Comparison of ENCODE assay signal across 26 cellular contexts in the genomic region with DNA sequence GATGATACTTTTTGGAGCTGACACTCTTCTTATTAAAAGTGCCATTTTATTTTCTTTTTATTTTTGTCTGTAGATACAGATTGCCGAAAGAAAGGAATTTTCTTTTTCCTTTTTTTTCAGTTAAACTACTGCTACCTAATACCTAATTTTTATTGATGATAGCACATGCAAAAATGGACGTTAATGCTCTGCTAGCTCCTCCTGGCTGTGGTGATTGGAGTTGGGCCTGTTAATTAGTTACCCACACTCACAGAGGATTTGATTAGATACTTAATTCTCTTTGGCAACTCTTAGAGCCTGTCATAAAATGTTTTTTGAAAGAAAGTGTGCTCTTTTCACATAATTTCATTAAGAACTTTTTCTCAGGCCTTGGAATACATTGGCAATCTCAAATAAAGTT.
A peak's percentile ranks its signal among the peaks of the same experiment; 100 is the strongest.
DNase-seq lines count a peak whose midpoint lies in the region; ATAC-seq, FAIRE-seq and TF ChIP-seq lines count a peak whose summit lies in the region.
"Had no signal": no experiment of that assay in that cellular context is flagged by ENCODE, and none has a peak within 500 bp of the region (broad histone marks: within the 10 kb centered on the region; RNA-seq: fewer than 3 reads in every experiment).

No MANE protein-coding gene starts in this region.

- TF ChIP-seq POLR2A in transverse colon (IDR thresholded peaks at IDR 0.05) = no peak

- in situ Hi-C loops in GM23248 (cut with MboI) = no loop called here
- in situ Hi-C loops in transverse colon (cut with MboI; ENCODE audit: low pct_ligation_motif_present in 1 of 4, low pct_unique_long_range_greater_than_20kb in 1 of 4, low sequenced_read_pairs in 3 of 4) = no loop called here

- no peak overlapping the region for H3K27ac Mint-ChIP-seq in astrocyte (ENCODE audit: unreplicated experiment)
- H3K27ac Mint-ChIP-seq in T-cell = no peak overlapping the region
- H3K27ac Mint-ChIP-seq in activated CD4-positive, alpha-beta T cell treated with anti-CD3 and anti-CD28 coated beads, Interleukin-2, amount 10 ng/mL, durations not matched to agents 24 days and 14 days = no peak overlapping the region
- H3K27ac Mint-ChIP-seq: IgD-negative memory B cell; stimulated activated naive CD8-positive, alpha-beta T cell treated with anti-CD3 and anti-CD28 coated beads, Interleukin-15, amount 100 ng/mL, for 72 hours; WTC11 had no signal

- no peaks in the 10 kb centered on the region for H3K79me2 ChIP-seq in GM23248 (ENCODE audit: insufficient read depth)
- H3K79me2 ChIP-seq in astrocyte (ENCODE audit: insufficient read depth, low read length) = no peaks in the 10 kb centered on the region

- H4K20me1 ChIP-seq in GM23248 (ENCODE audit: insufficient read depth) (no peaks in the 10 kb centered on the region), astrocyte (ENCODE audit: insufficient read depth, low read length) (no peaks in the 10 kb centered on the region)
- H4K20me1 ChIP-seq: BLaER1 treated with 17β-estradiol and CSF1 and Interleukin-3, amounts not matched to agents 10 nM and 100 nM had no signal

- 49 to 55% methylated on average over 2 of the region's 2 CpGs for WGBS in GM23248 (ENCODE audit: low coverage in 1 of 2, low lambda C conversion rate in 2 of 2, missing lambda C conversion rate in 2 of 2), 2 experiments
- WGBS in transverse colon (ENCODE audit: low coverage in 1 of 2), 2 donors = 67 to 74% methylated on average over 2 of the region's 2 CpGs
- WGBS in right cardiac atrium = 57% methylated on average over 2 of the region's 2 CpGs

- H3K4me1 ChIP-seq in GM23248 (ENCODE audit: insufficient read depth) (peaks cover 34% of the 10 kb centered on the region), astrocyte (ENCODE audit: insufficient read depth, low read length) (peaks cover 15% of the 10 kb centered on the region), transverse colon (peaks cover 0 to 2% (median 0%) of the 10 kb centered on the region in 4 donors), right cardiac atrium (ENCODE audit: control insufficient read depth, insufficient read depth, low read length) (no peaks in the 10 kb centered on the region)
- H3K4me1 ChIP-seq: psoas muscle had no signal

- CTCF ChIA-PET in T-cell (lab: Charles Lee) = interaction anchor here in 1 of 2 donors (1.3 kb wide), 1 partner anchor 10 kb away, joined by 3 read pairs; no protein-coding TSS in a partner anchor

- no peak overlapping the region for H3K9ac ChIP-seq in GM23248
- H3K9ac ChIP-seq in astrocyte (ENCODE audit: low read length) = no peak overlapping the region
- H3K9ac ChIP-seq: BLaER1 treated with 17β-estradiol and CSF1 and Interleukin-3, amounts not matched to agents 10 nM and 100 nM had no signal

- H3K27me3 Mint-ChIP-seq in astrocyte (ENCODE audit: low read depth, unreplicated experiment) = no peaks in the 10 kb centered on the region
- H3K27me3 Mint-ChIP-seq in T-cell = peaks cover 0 to 3% of the 10 kb centered on the region in 2 donors
- no peaks in the 10 kb centered on the region for H3K27me3 Mint-ChIP-seq in activated CD4-positive, alpha-beta T cell treated with anti-CD3 and anti-CD28 coated beads, Interleukin-2, amount 10 ng/mL, durations not matched to agents 24 days and 14 days
- H3K27me3 Mint-ChIP-seq: brain; IgD-negative memory B cell; stimulated activated naive CD8-positive, alpha-beta T cell treated with anti-CD3 and anti-CD28 coated beads, Interleukin-15, amount 100 ng/mL, for 72 hours had no signal

- H3K27ac ChIP-seq in GM23248 (no peak overlapping the region), astrocyte (ENCODE audit: low read depth, low read length) (peak overlapping the region; percentile 7), transverse colon (no peak overlapping the region), right cardiac atrium (ENCODE audit: low read length) (no peak overlapping the region)
- H3K27ac ChIP-seq: psoas muscle had no signal

- ATAC-seq in T-cell (replicated peaks in 1 of 4) = no peak
- no peak for ATAC-seq in right cardiac atrium
- ATAC-seq: Panc1; psoas muscle; stimulated activated naive CD8-positive, alpha-beta T cell treated with anti-CD3 and anti-CD28 coated beads, Interleukin-15, amount 100 ng/mL, for 72 hours; WTC11 had no signal

- POLR2A ChIA-PET in T-cell (lab: Charles Lee) = no interaction called here

- no peaks in the 10 kb centered on the region for H3K9me3 Mint-ChIP-seq in astrocyte (ENCODE audit: unreplicated experiment)
- H3K9me3 Mint-ChIP-seq in T-cell = no peaks in the 10 kb centered on the region
- no peaks in the 10 kb centered on the region for H3K9me3 Mint-ChIP-seq in activated CD4-positive, alpha-beta T cell treated with anti-CD3 and anti-CD28 coated beads, Interleukin-2, amount 10 ng/mL, durations not matched to agents 24 days and 14 days
- H3K9me3 Mint-ChIP-seq: stimulated activated naive CD8-positive, alpha-beta T cell treated with anti-CD3 and anti-CD28 coated beads, Interleukin-15, amount 100 ng/mL, for 72 hours had no signal

- H3K4me3 Mint-ChIP-seq in astrocyte (ENCODE audit: unreplicated experiment) (no peak overlapping the region), T-cell (no peak overlapping the region)
- H3K4me3 Mint-ChIP-seq in activated CD4-positive, alpha-beta T cell treated with anti-CD3 and anti-CD28 coated beads, Interleukin-2, amount 10 ng/mL, durations not matched to agents 24 days and 14 days = no peak overlapping the region
- H3K4me3 Mint-ChIP-seq: brain; IgD-negative memory B cell; stimulated activated naive CD8-positive, alpha-beta T cell treated with anti-CD3 and anti-CD28 coated beads, Interleukin-15, amount 100 ng/mL, for 72 hours; WTC11 had no signal

- H2AFZ ChIP-seq in GM23248 (no peak overlapping the region), astrocyte (ENCODE audit: low read depth, low read length) (no peak overlapping the region)

- intact Hi-C loops in transverse colon (cut with DNase I; ENCODE audit: low total_unique reads) = no loop called here
- intact Hi-C loops in right cardiac atrium (cut with DNase I) = no loop called here
- intact Hi-C loops in activated CD4-positive, alpha-beta T cell treated with anti-CD3 and anti-CD28 coated beads, Interleukin-2, amount 10 ng/mL, durations not matched to agents 24 days and 14 days (cut with micrococcal nuclease) = no loop called here

- H3K4me1 Mint-ChIP-seq in astrocyte (ENCODE audit: low read depth, unreplicated experiment) (peaks cover 18% of the 10 kb centered on the region), T-cell (no peaks in the 10 kb centered on the region)
- H3K4me1 Mint-ChIP-seq in activated CD4-positive, alpha-beta T cell treated with anti-CD3 and anti-CD28 coated beads, Interleukin-2, amount 10 ng/mL, durations not matched to agents 24 days and 14 days = no peaks in the 10 kb centered on the region
- H3K4me1 Mint-ChIP-seq: IgD-negative memory B cell; stimulated activated naive CD8-positive, alpha-beta T cell treated with anti-CD3 and anti-CD28 coated beads, Interleukin-15, amount 100 ng/mL, for 72 hours had no signal

- H3K4me3 ChIP-seq in GM23248 (no peak overlapping the region), astrocyte (ENCODE audit: insufficient read depth, low read depth, low read length) (no peak overlapping the region), fibroblast of villous mesenchyme (ENCODE audit: low read depth, low read length) (no peak overlapping the region), transverse colon (no peak overlapping the region), right cardiac atrium (ENCODE audit: low read length) (no peak overlapping the region)
- H3K4me3 ChIP-seq: BLaER1 treated with 17β-estradiol and CSF1 and Interleukin-3, amounts not matched to agents 10 nM and 100 nM; psoas muscle had no signal

- H3K9me3 ChIP-seq in GM23248 (ENCODE audit: low read depth) = no peaks in the 10 kb centered on the region
- no peaks in the 10 kb centered on the region for H3K9me3 ChIP-seq in astrocyte (ENCODE audit: insufficient read depth, low read depth, low read length)
- H3K9me3 ChIP-seq in transverse colon = no peaks in the 10 kb centered on the region
- no peaks in the 10 kb centered on the region for H3K9me3 ChIP-seq in right cardiac atrium (ENCODE audit: control insufficient read depth, low read length)
- H3K9me3 ChIP-seq: psoas muscle had no signal

- H3K36me3 ChIP-seq in GM23248 (ENCODE audit: low read depth) (no peaks in the 10 kb centered on the region), astrocyte (ENCODE audit: insufficient read depth, low read length) (no peaks in the 10 kb centered on the region), transverse colon (no peaks in the 10 kb centered on the region)
- H3K36me3 ChIP-seq: BLaER1 treated with 17β-estradiol and CSF1 and Interleukin-3, amounts not matched to agents 10 nM and 100 nM had no signal

- no peak for TF ChIP-seq EP300 in transverse colon (IDR thresholded peaks at IDR 0.05; ENCODE audit: low read depth)

- no peak for FAIRE-seq in astrocyte (lab: Jason Lieb, UNC)
- FAIRE-seq: GM18507 had no signal

- H3F3A ChIP-seq in GM23248 (ENCODE audit: insufficient read depth) = peaks cover 15% of the 10 kb centered on the region

- H3K36me3 Mint-ChIP-seq in astrocyte (ENCODE audit: low read depth, unreplicated experiment) (peaks cover 3% of the 10 kb centered on the region), T-cell (no peaks in the 10 kb centered on the region)
- H3K36me3 Mint-ChIP-seq in activated CD4-positive, alpha-beta T cell treated with anti-CD3 and anti-CD28 coated beads, Interleukin-2, amount 10 ng/mL, durations not matched to agents 24 days and 14 days (ENCODE audit: low read depth) = no peaks in the 10 kb centered on the region
- H3K36me3 Mint-ChIP-seq: brain, WTC11 had no signal

- TF ChIP-seq CTCF in astrocyte (IDR thresholded peaks at IDR 0.05; ENCODE audit: insufficient read depth, low read depth, low read length) = no peak
- TF ChIP-seq CTCF in fibroblast of villous mesenchyme (IDR thresholded peaks at IDR 0.05; ENCODE audit: insufficient read depth, low read depth, low read length) = peak; percentile 21
- TF ChIP-seq CTCF in transverse colon (IDR thresholded peaks at IDR 0.05) = no peak

- no peaks in the 10 kb centered on the region for H3K27me3 ChIP-seq in GM23248 (replicated peaks; ENCODE audit: insufficient read depth)
- H3K27me3 ChIP-seq in astrocyte (ENCODE audit: insufficient read depth, low read length) = no peaks in the 10 kb centered on the region
- H3K27me3 ChIP-seq in transverse colon = no peaks in the 10 kb centered on the region
- no peaks in the 10 kb centered on the region for H3K27me3 ChIP-seq in right cardiac atrium (ENCODE audit: control insufficient read depth, insufficient read depth)
- H3K27me3 ChIP-seq: BLaER1 treated with 17β-estradiol and CSF1 and Interleukin-3, amounts not matched to agents 10 nM and 100 nM had no signal

- peak; percentile 10 for DNase-seq in GM23248
- DNase-seq in astrocyte (ENCODE audit: low read depth) = no peak
- DNase-seq in fibroblast of villous mesenchyme (ENCODE audit: low read depth) = no peak
- peak; percentile 41 for DNase-seq in renal cortical epithelial cell (ENCODE audit: low read depth)
- no peak for DNase-seq in T-cell
- no peak for DNase-seq in transverse colon
- no peak for DNase-seq in right cardiac atrium
- DNase-seq in activated CD4-positive, alpha-beta T cell treated with anti-CD3 and anti-CD28 coated beads, Interleukin-2, amount 10 ng/mL, durations not matched to agents 24 days and 14 days = no peak
- DNase-seq: activated CD4-positive, alpha-beta T cell treated with anti-CD3 and anti-CD28 coated beads, Interleukin-2, amount 50 U/mL, for 1 hour; activated T-cell treated with anti-CD3 and anti-CD28 coated beads, Interleukin-2, amount 50 U/mL, for 48 hours; COR-L47; DND-41; foreskin melanocyte; NCI-H1105; NCI-H2029; NCI-H2227 treated with DMSO at 0.1 percent for 48 hours; SIG-M5; stimulated activated CD8-positive, alpha-beta memory T cell treated with anti-CD3 and anti-CD28 coated beads, Interleukin-4, amount 100 ng/mL, for 48 hours; stimulated activated naive CD8-positive, alpha-beta T cell treated with anti-CD3 and anti-CD28 coated beads, Interleukin-15, amount 100 ng/mL, for 72 hours had no signal

- H3K9me2 ChIP-seq in GM23248 (ENCODE audit: insufficient read depth) = no peaks in the 10 kb centered on the region

- H3K4me2 ChIP-seq in GM23248 (ENCODE audit: unreplicated experiment) = peak overlapping the region; percentile 45
- peak overlapping the region; percentile 43 for H3K4me2 ChIP-seq in astrocyte (ENCODE audit: low read length)

Comparison
In these comparisons a context has a peak if more than half of its experiments do, and no peak if none do; other contexts are left out.
1. DNase-seq: peak in GM23248 (single experiment) and renal cortical epithelial cell (single experiment); none in astrocyte (single experiment), fibroblast of villous mesenchyme (single experiment), T-cell (0 of 34), transverse colon (single experiment), right cardiac atrium (0 of 3) and activated CD4-positive, alpha-beta T cell treated with anti-CD3 and anti-CD28 coated beads, Interleukin-2, amount 10 ng/mL, durations not matched to agents 24 days and 14 days (single experiment).